8 cellular contexts compared by ENCODE assay signal in genomic region chr18:79507546-79508480, GRCh38.
DNase-seq lines count a peak whose midpoint lies in the region; ATAC-seq and TF ChIP-seq lines count a peak whose summit lies in the region.

No MANE protein-coding gene starts in this region.

- H3K9ac ChIP-seq in SK-N-SH (no peak overlapping the region), neural progenitor cell (no peak overlapping the region)

- H3K27ac ChIP-seq in SK-N-SH (ENCODE audit: low read depth in 2 of 2, low read length in 1 of 2) (no peak overlapping the region), foreskin keratinocyte (no peak overlapping the region), neural progenitor cell (no peak overlapping the region)

- H3K9me3 Mint-ChIP-seq in activated B cell treated with CpG ODN at 0.5 μM for 24 hours (no peaks in the 10 kb centered on the region), neural progenitor cell (no peaks in the 10 kb centered on the region)

- CTCF ChIA-PET in SK-N-SH (lab: Yijun Ruan, JAX) (interaction anchor here (2.2 kb wide), 1 partner anchor 127 kb away, joined by 6 read pairs; no protein-coding TSS in a partner anchor), activated B cell treated with CpG ODN at 0.5 μM for 24 hours (lab: Charles Lee) (interaction anchor here (0.8 to 2.8 kb wide), 7 partner anchors 11 to 132 kb away, joined by 3 to 18 read pairs (median 3); no protein-coding TSS in a partner anchor)

- no peak for TF ChIP-seq RAD21 in SK-N-SH (IDR thresholded peaks at IDR 0.05; ENCODE audit: low read length)

- H3K36me3 Mint-ChIP-seq in activated B cell treated with CpG ODN at 0.5 μM for 24 hours (ENCODE audit: low read depth) (peaks cover 25% of the 10 kb centered on the region), neural progenitor cell (peaks cover 4% of the 10 kb centered on the region)

- H3K27me3 Mint-ChIP-seq in activated B cell treated with CpG ODN at 0.5 μM for 24 hours (no peaks in the 10 kb centered on the region), neural progenitor cell (ENCODE audit: insufficient read depth, low read depth) (peaks cover 6% of the 10 kb centered on the region)

- H3K27ac Mint-ChIP-seq in activated B cell treated with CpG ODN at 0.5 μM for 24 hours (peak overlapping the region; percentile 89), neural progenitor cell (peak overlapping the region; percentile 47)

- POLR2A ChIA-PET in SK-N-SH (lab: Yijun Ruan, JAX) (no interaction called here), activated B cell treated with CpG ODN at 0.5 μM for 24 hours (lab: Charles Lee) (interaction anchor here (0.9 to 4.6 kb wide), 11 partner anchors 9 to 118 kb away, joined by 3 to 45 read pairs (median 6); partner anchors contain the start of gene NFATC1)

- no peak overlapping the region for H3K4me3 ChIP-seq in SK-N-SH (ENCODE audit: low read depth in 2 of 2, low read length in 1 of 2)
- no peak overlapping the region for H3K4me3 ChIP-seq in neural progenitor cell

- 23% methylated on average over 42 of the region's 46 CpGs for WGBS in SK-N-SH (ENCODE audit: low lambda C conversion rate)

- peaks cover 63% of the 10 kb centered on the region for H3K4me1 Mint-ChIP-seq in activated B cell treated with CpG ODN at 0.5 μM for 24 hours
- H3K4me1 Mint-ChIP-seq in neural progenitor cell = peaks cover 24% of the 10 kb centered on the region

- H2AFZ ChIP-seq in SK-N-SH (ENCODE audit: low read depth) (no peak overlapping the region), neural progenitor cell (replicated peaks) (no peak overlapping the region)

- H3K4me2 ChIP-seq in SK-N-SH (peak overlapping the region; percentile 52), neural progenitor cell (no peak overlapping the region)

- H3K4me3 Mint-ChIP-seq in activated B cell treated with CpG ODN at 0.5 μM for 24 hours = peak overlapping the region; percentile 70
- no peak overlapping the region for H3K4me3 Mint-ChIP-seq in neural progenitor cell

- TF ChIP-seq CTCF in SK-N-SH (IDR thresholded peaks at IDR 0.05) = no peak
- TF ChIP-seq CTCF in activated B cell treated with CpG ODN at 0.5 μM for 24 hours (IDR thresholded peaks at IDR 0.05) = no peak
- TF ChIP-seq CTCF in foreskin keratinocyte (conservative IDR thresholded peaks at IDR 0.05) = no peak
- no peak for TF ChIP-seq CTCF in neural progenitor cell (IDR thresholded peaks at IDR 0.05)

- H4K20me1 ChIP-seq in SK-N-SH (ENCODE audit: insufficient read depth) (no peaks in the 10 kb centered on the region), neural progenitor cell (ENCODE audit: low read depth) (no peaks in the 10 kb centered on the region)

- no peaks in the 10 kb centered on the region for H3K36me3 ChIP-seq in SK-N-SH (replicated peaks in 1 of 2; ENCODE audit: control insufficient read depth in 1 of 2, insufficient read depth in 2 of 2, low read length in 1 of 2)
- H3K36me3 ChIP-seq in neural progenitor cell = no peaks in the 10 kb centered on the region

- intact Hi-C loops in activated B cell treated with CpG ODN at 0.5 μM for 24 hours (cut with micrococcal nuclease) = loop anchor here (1.0 to 2.0 kb wide), 2 partner anchors 15 to 71 kb away; no protein-coding TSS in a partner anchor

- H3K9me3 ChIP-seq in SK-N-SH (no peaks in the 10 kb centered on the region), neural progenitor cell (ENCODE audit: low read depth) (no peaks in the 10 kb centered on the region)

- DNase-seq in SK-N-SH = no peak
- no peak for DNase-seq in activated B cell treated with CpG ODN at 0.5 μM for 24 hours
- DNase-seq in foreskin keratinocyte = no peak
- no peak for DNase-seq in neural progenitor cell (ENCODE audit: low spot score)
- no peak for DNase-seq in NCI-H510A treated with DMSO at 0.1 percent for 48 hours (lab: John Stamatoyannopoulos, UW)
- DNase-seq in HuH-7.5 (ENCODE audit: low spot score) = no peak
- DNase-seq in SIG-M5 (lab: John Stamatoyannopoulos, UW) = no peak

- no peaks in the 10 kb centered on the region for H3F3A ChIP-seq in SK-N-SH (replicated peaks; ENCODE audit: insufficient read depth)
- H3F3A ChIP-seq in neural progenitor cell (ENCODE audit: low read depth) = peaks cover 4% of the 10 kb centered on the region

- TF ChIP-seq EP300 in SK-N-SH (IDR thresholded peaks at IDR 0.05; ENCODE audit: borderline replicate concordance in 1 of 2, low read depth in 1 of 2, low read length in 1 of 2) = no peak

- H3K4me1 ChIP-seq in SK-N-SH (ENCODE audit: control insufficient read depth in 1 of 2, insufficient read depth in 2 of 2, low read depth in 1 of 2, low read length in 1 of 2) = no peaks in the 10 kb centered on the region; a peak in 1 of 4 replicates
- no peaks in the 10 kb centered on the region for H3K4me1 ChIP-seq in foreskin keratinocyte
- peaks cover 17% of the 10 kb centered on the region for H3K4me1 ChIP-seq in neural progenitor cell

- H3K9me2 ChIP-seq in SK-N-SH = no peaks in the 10 kb centered on the region

- ATAC-seq in SK-N-SH treated with all-trans-retinoic acid at 6 μM for 48 hours (no peak; the same call in 1 of the 3 replicates), activated B cell treated with CpG ODN at 0.5 μM for 24 hours (ENCODE audit: low read depth) (no peak), foreskin keratinocyte (peak; percentile 47)

- H3K27me3 ChIP-seq in SK-N-SH (ENCODE audit: insufficient read depth) = peaks cover 93% of the 10 kb centered on the region
- H3K27me3 ChIP-seq in foreskin keratinocyte = no peaks in the 10 kb centered on the region
- H3K27me3 ChIP-seq in neural progenitor cell = peaks cover 16% of the 10 kb centered on the region

- no peaks in the 10 kb centered on the region for H3K79me2 ChIP-seq in SK-N-SH (ENCODE audit: insufficient read depth)
- H3K79me2 ChIP-seq in neural progenitor cell (ENCODE audit: low read depth) = no peaks in the 10 kb centered on the region

TF ChIP-seq in SK-N-SH, 30 proteins besides CTCF, POLR2A, EP300 and RAD21:
- no peak for TF ChIP-seq IRF3 (IDR thresholded peaks at IDR 0.05; ENCODE audit: low read depth, low read length)
- no peak for TF ChIP-seq FOXM1 (IDR thresholded peaks at IDR 0.05; ENCODE audit: low read depth)
- TF ChIP-seq SIN3A (IDR thresholded peaks at IDR 0.05; ENCODE audit: borderline replicate concordance, low read depth, low read length) = no peak
- TF ChIP-seq USF1 (IDR thresholded peaks at IDR 0.05; ENCODE audit: borderline replicate concordance, low read depth) = peak; percentile 33; the same call in 1 of the 2 replicates

TF ChIP-seq in SK-N-SH treated with all-trans-retinoic acid at 6 μM for 48 hours, 23 proteins besides CTCF, POLR2A, EP300 and RAD21 (continues in another document):
- TF ChIP-seq CSRNP3 (CRISPR knock-in tag; IDR thresholded peaks at IDR 0.05) (no peak), ZNF565 (CRISPR knock-in tag; conservative IDR thresholded peaks at IDR 0.05; ENCODE audit: low read depth) (no peak), ZFP3 (CRISPR knock-in tag; IDR thresholded peaks at IDR 0.05) (no peak), ZC3H10 (CRISPR knock-in tag; IDR thresholded peaks at IDR 0.05) (no peak), ZNF70 (CRISPR knock-in tag; IDR thresholded peaks at IDR 0.05) (no peak), SNAI2 (CRISPR knock-in tag; IDR thresholded peaks at IDR 0.05) (no peak), ZNF8 (CRISPR knock-in tag; IDR thresholded peaks at IDR 0.05) (no peak), TSHZ2 (CRISPR knock-in tag; IDR thresholded peaks at IDR 0.05) (no peak), ESRRG (CRISPR knock-in tag; IDR thresholded peaks at IDR 0.05) (no peak), GLIS3 (CRISPR knock-in tag; IDR thresholded peaks at IDR 0.05) (no peak), TCF4 (CRISPR knock-in tag; IDR thresholded peaks at IDR 0.05; ENCODE audit: borderline replicate concordance) (no peak), RARB (CRISPR knock-in tag; IDR thresholded peaks at IDR 0.05) (no peak), ARNTL (CRISPR knock-in tag; IDR thresholded peaks at IDR 0.05; ENCODE audit: borderline replicate concordance, low read depth) (no peak), OSR1 (CRISPR knock-in tag; IDR thresholded peaks at IDR 0.05) (no peak), BACH2 (CRISPR knock-in tag; IDR thresholded peaks at IDR 0.05; ENCODE audit: borderline replicate concordance) (no peak), ISL1 (CRISPR knock-in tag; IDR thresholded peaks at IDR 0.05) (no peak), PPARA (CRISPR knock-in tag; IDR thresholded peaks at IDR 0.05; ENCODE audit: borderline replicate concordance) (no peak)
